2 cellular contexts compared by ENCODE assay signal in genomic region chr11:26219506-26220117, GRCh38.
TF ChIP-seq lines count a peak whose summit lies in the region.

No MANE protein-coding gene starts in this region.

TF ChIP-seq in IMR-90, 13 proteins besides CTCF, POLR2A, EP300 and RAD21:
- no peak for TF ChIP-seq MXI1 (IDR thresholded peaks at IDR 0.05; ENCODE audit: borderline replicate concordance, low read depth, low read length)
- TF ChIP-seq BHLHE40 (IDR thresholded peaks at IDR 0.05; ENCODE audit: low read depth, low read length), result no peak

TF ChIP-seq in endothelial cell of umbilical vein, 7 proteins besides CTCF, POLR2A, EP300 and RAD21:
- no peak for TF ChIP-seq JUN (IDR thresholded peaks at IDR 0.05; ENCODE audit: borderline replicate concordance, insufficient read depth, insufficient read length, low read depth)
- TF ChIP-seq FOS (IDR thresholded peaks at IDR 0.05; ENCODE audit: borderline replicate concordance, insufficient read depth, low read length), result no peak
- TF ChIP-seq EZH2 (IDR thresholded peaks at IDR 0.05; ENCODE audit: borderline replicate concordance, low read depth, low read length, severe bottlenecking), result no peak
- TF ChIP-seq GATA2 (IDR thresholded peaks at IDR 0.05; ENCODE audit: insufficient read depth, insufficient read length, low read depth, low read length), result no peak
- no peak for TF ChIP-seq POLR2AphosphoS5 (IDR thresholded peaks at IDR 0.05; ENCODE audit: insufficient read depth, low read depth, low read length)
- no peak for TF ChIP-seq MYC (IDR thresholded peaks at IDR 0.05; ENCODE audit: low read depth, low read length)
- no peak for TF ChIP-seq MAX (IDR thresholded peaks at IDR 0.05; ENCODE audit: insufficient read depth, insufficient read length)
TF ChIP-seq in endothelial cell of umbilical vein: peak in this region for 0.
